12 cellular contexts compared by ENCODE assay signal in the genomic region with DNA sequence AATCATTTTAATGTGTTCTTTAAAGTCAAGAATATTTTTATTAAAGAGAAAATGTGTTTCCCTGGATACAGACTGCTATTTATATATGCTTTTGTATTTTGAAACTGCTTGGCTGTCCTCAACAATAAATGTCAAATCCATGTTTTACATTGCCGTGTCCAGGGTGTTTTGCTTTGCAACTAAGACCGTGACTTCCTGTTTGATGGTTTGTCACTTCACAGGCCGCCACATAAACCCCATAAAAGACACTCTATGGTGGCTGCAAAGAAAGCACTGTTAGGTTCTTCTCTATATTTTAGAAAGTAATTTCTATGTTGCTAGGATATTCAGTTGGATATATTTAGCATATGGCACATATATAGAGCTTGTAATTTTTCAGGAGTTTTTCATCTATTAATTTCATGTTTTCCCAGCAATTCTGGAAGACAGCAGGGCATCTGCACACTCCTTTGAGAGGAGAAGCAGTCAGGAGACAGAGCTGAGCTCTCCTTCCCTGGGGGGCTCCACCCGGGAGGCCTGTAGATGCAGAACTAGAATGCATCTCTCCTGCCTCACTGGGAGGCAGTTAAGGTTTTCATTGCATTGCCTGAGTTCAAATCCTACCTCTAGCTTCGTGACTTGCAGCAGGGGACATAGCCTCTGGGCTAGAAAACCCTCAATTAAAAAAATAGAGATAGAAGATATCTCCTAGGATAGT. TPM values are rescaled to one million over a fixed set of nuclear protein-coding genes. Genes with fewer than 3 reads are reported as not detected.
DNase-seq lines count a peak whose midpoint lies in the region; ATAC-seq, FAIRE-seq and TF ChIP-seq lines count a peak whose summit lies in the region.
"Had no signal": no experiment of that assay in that cellular context is flagged by ENCODE, and none has a peak within 500 bp of the region (broad histone marks: within the 10 kb centered on the region; RNA-seq: fewer than 3 reads in every experiment).

No MANE protein-coding gene starts in this region.

- FAIRE-seq in small intestine (lab: Jason Lieb, UNC) (no peak), kidney (lab: Jason Lieb, UNC) (no peak)

- peak overlapping the region; percentile 91 to 95 for H3K27ac Mint-ChIP-seq in activated naive CD4-positive, alpha-beta T cell treated with anti-CD3 and anti-CD28 coated beads, Interleukin-2, amount 50 U/mL, for 72 hours
- H3K27ac Mint-ChIP-seq in neural progenitor cell = peak overlapping the region; percentile 39

- H3K27ac ChIP-seq in OCI-LY7 (ENCODE audit: low read depth, low read length, poor library complexity, severe bottlenecking) (peak overlapping the region; percentile 99), neural progenitor cell (no peak overlapping the region), small intestine (ENCODE audit: low read depth in 1 of 2, low read length in 1 of 2) (peak overlapping the region in 1 of 2 donors; percentile 6), kidney (ENCODE audit: low read depth in 2 of 2, low read length in 2 of 2) (no peak overlapping the region), left ventricle myocardium inferior (replicated peaks) (no peak overlapping the region)
- H3K27ac ChIP-seq: psoas muscle had no signal

- DNase-seq in GM13976 (ENCODE audit: low spot score) (peak; percentile 33), OCI-LY7 (ENCODE audit: low spot score) (peak; percentile 67), neural progenitor cell (ENCODE audit: low spot score) (no peak), small intestine (no peak), H4 (ENCODE audit: low spot score) (no peak), kidney (no peak), left ventricle myocardium inferior (no peak)
- DNase-seq in activated naive CD4-positive, alpha-beta T cell treated with anti-CD3 and anti-CD28 coated beads, Interleukin-2, amount 50 U/mL, for 72 hours (ENCODE audit: low spot score in 2 of 2) = no peak
- DNase-seq: anterior cingulate cortex, NCI-H2171 treated with DMSO at 0.1 percent for 48 hours, psoas muscle had no signal

- H3K4me3 Mint-ChIP-seq in neural progenitor cell = no peak overlapping the region

- no peaks in the 10 kb centered on the region for H4K20me1 ChIP-seq in OCI-LY7 (ENCODE audit: insufficient read depth, low read length)
- H4K20me1 ChIP-seq in neural progenitor cell (ENCODE audit: low read depth) = peaks cover 34% of the 10 kb centered on the region

- H3K4me1 Mint-ChIP-seq in neural progenitor cell = peaks cover 40% of the 10 kb centered on the region

- no peaks in the 10 kb centered on the region for H3K9me2 ChIP-seq in OCI-LY7 (ENCODE audit: insufficient read depth, low read length)

- H3K4me3 ChIP-seq in OCI-LY7 (ENCODE audit: low read depth, low read length, poor library complexity, severe bottlenecking) (peak overlapping the region; percentile 64), neural progenitor cell (no peak overlapping the region), small intestine (ENCODE audit: low read depth in 1 of 2, low read length in 2 of 2) (no peak overlapping the region), kidney (ENCODE audit: low read length in 2 of 2) (no peak overlapping the region), left ventricle myocardium inferior (no peak overlapping the region)
- H3K4me3 ChIP-seq: psoas muscle had no signal

- H3K79me2 ChIP-seq in OCI-LY7 (ENCODE audit: insufficient read depth, low read depth, low read length) = peaks cover 56% of the 10 kb centered on the region; the same call in 1 of the 2 replicates
- no peaks in the 10 kb centered on the region for H3K79me2 ChIP-seq in neural progenitor cell (ENCODE audit: low read depth)

- 67 to 83% (median 70%) methylated on average over 5 of the region's 5 CpGs for WGBS in small intestine, 3 donors

- no peaks in the 10 kb centered on the region for H3K9me3 ChIP-seq in OCI-LY7 (ENCODE audit: low read length)
- H3K9me3 ChIP-seq in neural progenitor cell (ENCODE audit: low read depth) = no peaks in the 10 kb centered on the region
- no peaks in the 10 kb centered on the region for H3K9me3 ChIP-seq in small intestine (ENCODE audit: control insufficient read depth, low read depth)
- H3K9me3 ChIP-seq in kidney (ENCODE audit: control insufficient read depth in 1 of 2, low read length in 2 of 2) = no peaks in the 10 kb centered on the region
- H3K9me3 ChIP-seq in left ventricle myocardium inferior (replicated peaks) = no peaks in the 10 kb centered on the region
- H3K9me3 ChIP-seq: psoas muscle had no signal

- H3K27me3 Mint-ChIP-seq in neural progenitor cell (ENCODE audit: insufficient read depth, low read depth) = no peaks in the 10 kb centered on the region

- H2AFZ ChIP-seq in OCI-LY7 (ENCODE audit: low read length) = peak overlapping the region; percentile 11; the same call in 1 of the 2 replicates
- H2AFZ ChIP-seq in neural progenitor cell (replicated peaks) = no peak overlapping the region

- no TSS peak for BruUV-seq in OCI-LY7 (replicated peaks; lab: Mats Ljungman, UMichigan)

- TF ChIP-seq CTCF in GM13976 (IDR thresholded peaks at IDR 0.05; ENCODE audit: borderline replicate concordance, control extremely low read depth, extremely low read depth, insufficient read depth, missing control alignments) (no peak), OCI-LY7 (conservative IDR thresholded peaks at IDR 0.05; ENCODE audit: low read length) (no peak), neural progenitor cell (IDR thresholded peaks at IDR 0.05) (no peak), kidney (IDR thresholded peaks at IDR 0.05; ENCODE audit: borderline replicate concordance, extremely low read depth, insufficient read depth) (no peak), left ventricle myocardium inferior (IDR thresholded peaks at IDR 0.05; ENCODE audit: borderline replicate concordance) (no peak)

- no peaks in the 10 kb centered on the region for H3K27me3 ChIP-seq in neural progenitor cell
- H3K27me3 ChIP-seq in small intestine (ENCODE audit: control insufficient read depth in 2 of 2, insufficient read depth in 2 of 2, low read length in 2 of 2) = no peaks in the 10 kb centered on the region
- H3K27me3 ChIP-seq in left ventricle myocardium inferior (ENCODE audit: low read depth) = no peaks in the 10 kb centered on the region

- H3K4me1 ChIP-seq in OCI-LY7 (ENCODE audit: insufficient read depth, low read length, poor library complexity, severe bottlenecking) (peaks cover 97% of the 10 kb centered on the region), neural progenitor cell (peaks cover 28% of the 10 kb centered on the region), small intestine (ENCODE audit: control insufficient read depth in 2 of 2, insufficient read depth in 1 of 2, low read depth in 1 of 2, low read length in 1 of 2) (no peaks in the 10 kb centered on the region), kidney (ENCODE audit: control insufficient read depth in 1 of 2, insufficient read depth in 1 of 2, low read depth in 1 of 2, low read length in 2 of 2) (no peaks in the 10 kb centered on the region), left ventricle myocardium inferior (no peaks in the 10 kb centered on the region)

- intact Hi-C loops in OCI-LY7 (cut with micrococcal nuclease; ENCODE audit: unreplicated experiment) (loop anchor here (5.0 kb wide), 1 partner anchor 64 kb away; no protein-coding TSS in a partner anchor), kidney (cut with DNase I) (no loop called here), left ventricle myocardium inferior (cut with micrococcal nuclease) (no loop called here)

- H3K9me3 Mint-ChIP-seq in activated naive CD4-positive, alpha-beta T cell treated with anti-CD3 and anti-CD28 coated beads, Interleukin-2, amount 50 U/mL, for 72 hours = no peaks in the 10 kb centered on the region
- no peaks in the 10 kb centered on the region for H3K9me3 Mint-ChIP-seq in neural progenitor cell

- H3K9ac ChIP-seq in neural progenitor cell (no peak overlapping the region), kidney (ENCODE audit: low read length in 2 of 2) (no peak overlapping the region)

- H3K36me3 Mint-ChIP-seq in activated naive CD4-positive, alpha-beta T cell treated with anti-CD3 and anti-CD28 coated beads, Interleukin-2, amount 50 U/mL, for 72 hours = peaks cover 0 to 16% of the 10 kb centered on the region in 2 donors
- H3K36me3 Mint-ChIP-seq in neural progenitor cell = peaks cover 4% of the 10 kb centered on the region

- in situ Hi-C loops in GM13976 (cut with MboI; ENCODE audit: low sequenced_read_pairs, unreplicated experiment) = no loop called here

- CTCF ChIA-PET in OCI-LY7 (lab: Charles Lee; ENCODE audit: unreplicated experiment) = interaction anchor here (0.6 kb wide), 1 partner anchor 1793 kb away, joined by 3 read pairs; no protein-coding TSS in a partner anchor

- POLR2A ChIA-PET in OCI-LY7 (lab: Charles Lee) = interaction anchor here (0.6 to 5.9 kb wide), 8 partner anchors 11 to 71 kb away, joined by 3 to 43 read pairs (median 9); no protein-coding TSS in a partner anchor

- peak in 1 of 2 donors; percentile 22 for ATAC-seq in activated naive CD4-positive, alpha-beta T cell treated with anti-CD3 and anti-CD28 coated beads, Interleukin-2, amount 50 U/mL, for 72 hours
- ATAC-seq: esophagus mucosa had no signal

- peak overlapping the region; percentile 83 for H3K4me2 ChIP-seq in OCI-LY7 (ENCODE audit: low read length)
- no peak overlapping the region for H3K4me2 ChIP-seq in neural progenitor cell

- H3K36me3 ChIP-seq in OCI-LY7 (ENCODE audit: insufficient read depth, low read length) = peaks cover 26% of the 10 kb centered on the region; the same call in 1 of the 2 replicates
- H3K36me3 ChIP-seq in neural progenitor cell = no peaks in the 10 kb centered on the region
- no peaks in the 10 kb centered on the region for H3K36me3 ChIP-seq in small intestine (ENCODE audit: control insufficient read depth in 2 of 2, insufficient read depth in 2 of 2, low read length in 2 of 2)
- no peaks in the 10 kb centered on the region for H3K36me3 ChIP-seq in kidney (ENCODE audit: control insufficient read depth in 1 of 2, insufficient read depth in 2 of 2, low read length in 2 of 2)
- no peaks in the 10 kb centered on the region for H3K36me3 ChIP-seq in left ventricle myocardium inferior

- H3F3A ChIP-seq in neural progenitor cell (ENCODE audit: low read depth) = peaks cover 4% of the 10 kb centered on the region

RNA-seq across cellular contexts. Expression of a gene that starts 33.1 kb away (rescaled TPM):
- total RNA-seq in OCI-LY7 (2014; rRNA removed; shearing (Covaris generic)) = 38.7 and 47.6 TPM in 2 replicates
- total RNA-seq in OCI-LY7 (2022) (98.2 and 109 TPM in 2 replicates), neural progenitor cell (ENCODE audit: low replicate concordance) (17.9 and 22.0 TPM in 2 replicates), kidney (42.6 TPM), left ventricle myocardium inferior (36.1 TPM)
- 10 to 100 TPM; 44.0 to 64.3 TPM for total RNA-seq in activated naive CD4-positive, alpha-beta T cell treated with anti-CD3 and anti-CD28 coated beads, Interleukin-2, amount 50 U/mL, for 72 hours
- polyA plus RNA-seq in small intestine (10 to 100 TPM in 2 of 3 donors, 1 to 10 TPM in 1; 9.5 to 12.0 (median 11.4) TPM), kidney (ENCODE audit: insufficient read depth, low read depth, low replicate concordance) (8.2 TPM)
- 3.4 and 5.1 TPM in 2 replicates for total RNA-seq in H4 (2014; rRNA removed; shearing (Covaris generic))

Comparison
In these comparisons a context has a peak if more than half of its experiments do, and no peak if none do; other contexts are left out.
1. DNase-seq: peak in GM13976 (single experiment) and OCI-LY7 (single experiment); none in activated naive CD4-positive, alpha-beta T cell treated with anti-CD3 and anti-CD28 coated beads, Interleukin-2, amount 50 U/mL, for 72 hours (0 of 2), neural progenitor cell (single experiment), small intestine (single experiment), H4 (single experiment), kidney (single experiment) and left ventricle myocardium inferior (single experiment).